Comparison of ENCODE assay signal across 10 cellular contexts in genomic region chr2:11499081-11499743, GRCh38. TPM values are rescaled to one million over a fixed set of nuclear protein-coding genes. Genes with fewer than 3 reads are reported as not detected.
DNase-seq lines count a peak whose midpoint lies in the region; ATAC-seq lines count a peak whose summit lies in the region.
"Had no signal": no experiment of that assay in that cellular context is flagged by ENCODE, and none has a peak within 500 bp of the region (broad histone marks: within the 10 kb centered on the region; RNA-seq: fewer than 3 reads in every experiment).

No MANE protein-coding gene starts in this region.

- peak overlapping the region; percentile 95 for H3K27ac ChIP-seq in temporal lobe (ENCODE audit: low read depth, low read length)

- no peak for ATAC-seq in GM18873 (IDR thresholded peaks at IDR 0.05; ENCODE audit: low FRiP score, unreplicated experiment)
- ATAC-seq: CD8-positive, alpha-beta T cell had no signal

- DNase-seq in NCI-H146 treated with DMSO at 0.1 percent for 48 hours (lab: John Stamatoyannopoulos, UW; ENCODE audit: unreplicated experiment) (peak; percentile 60), ecto neural progenitor cell (ENCODE audit: low spot score) (peak; percentile 81), middle frontal gyrus (ENCODE audit: extremely low spot score, low spot score) (peak; percentile 41), DMS 273 treated with DMSO at 0.1 percent for 48 hours (lab: John Stamatoyannopoulos, UW) (no peak), SHP77 (lab: John Stamatoyannopoulos, UW) (no peak)
- DNase-seq: CD8-positive, alpha-beta T cell; cortex of kidney; kidney glomerular epithelial cell had no signal

RNA-seq across cellular contexts. Expression of gene E2F6, which starts 33.3 kb away (rescaled TPM):
- 8.9 TPM for total RNA-seq in temporal lobe

RNA-seq across cellular contexts. Expression of gene GREB1, which starts 34.6 kb away (rescaled TPM):
- total RNA-seq in temporal lobe, result 3.0 TPM

Comparison
In these comparisons a context has a peak if more than half of its experiments do, and no peak if none do; other contexts are left out.
1. DNase-seq: peak in NCI-H146 treated with DMSO at 0.1 percent for 48 hours (single experiment), ecto neural progenitor cell (single experiment) and middle frontal gyrus (single experiment); none in DMS 273 treated with DMSO at 0.1 percent for 48 hours (single experiment) and SHP77 (0 of 2).